9 cellular contexts compared by ENCODE assay signal in the genomic region with DNA sequence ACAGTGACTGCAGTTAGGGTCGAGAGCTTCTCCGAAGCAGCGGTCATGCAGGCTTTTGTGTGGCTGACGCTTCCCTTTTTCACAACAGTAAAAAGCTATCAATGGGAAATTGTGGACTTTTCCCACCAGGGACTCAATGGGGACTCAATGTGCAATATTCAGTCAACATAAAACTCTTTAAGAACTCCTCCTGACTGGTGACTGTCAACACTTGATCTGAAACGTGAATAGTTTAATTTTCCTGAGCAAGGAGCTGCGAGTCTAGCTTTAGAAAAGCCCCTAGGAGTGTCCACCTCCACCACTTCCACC. TPM values are rescaled to one million over a fixed set of nuclear protein-coding genes. Genes with fewer than 3 reads are reported as not detected.
DNase-seq lines count a peak whose midpoint lies in the region; ATAC-seq, FAIRE-seq and TF ChIP-seq lines count a peak whose summit lies in the region.
"Had no signal": no experiment of that assay in that cellular context is flagged by ENCODE, and none has a peak within 500 bp of the region (broad histone marks: within the 10 kb centered on the region; RNA-seq: fewer than 3 reads in every experiment).

No MANE protein-coding gene starts in this region.

- H2AFZ ChIP-seq in keratinocyte (ENCODE audit: control insufficient read depth, low read length): no peak overlapping the region

- intact Hi-C loops in activated naive CD4-positive, alpha-beta T cell treated with anti-CD3 and anti-CD28 coated beads for 36 hours (cut with micrococcal nuclease): loop anchor here (1.0 to 10.0 kb wide), 7 partner anchors 7 to 873 kb away; a partner anchor contains a TSS
- intact Hi-C loops in tibial artery (cut with DNase I; ENCODE audit: low total_unique reads): no loop called here

- no peaks in the 10 kb centered on the region for H3K9me3 Mint-ChIP-seq in activated naive CD4-positive, alpha-beta T cell treated with anti-CD3 and anti-CD28 coated beads for 36 hours
- no peaks in the 10 kb centered on the region for H3K9me3 Mint-ChIP-seq in activated CD4-positive, alpha-beta memory T cell treated with anti-CD3 and anti-CD28 coated beads, Interleukin-2, amount 10 ng/mL, durations not matched to agents 7 days and 5 days

- H3K4me1 ChIP-seq in keratinocyte (ENCODE audit: control insufficient read depth, extremely low read depth, insufficient read depth, low read length) (peaks cover 20% of the 10 kb centered on the region), tibial artery (peaks cover 0 to 44% (median 27%) of the 10 kb centered on the region in 4 donors)

- peak overlapping the region; percentile 81 for H3K27ac Mint-ChIP-seq in activated naive CD4-positive, alpha-beta T cell treated with anti-CD3 and anti-CD28 coated beads for 36 hours
- H3K27ac Mint-ChIP-seq in activated CD4-positive, alpha-beta memory T cell treated with anti-CD3 and anti-CD28 coated beads, Interleukin-2, amount 10 ng/mL, durations not matched to agents 7 days and 5 days: peak overlapping the region; percentile 48

- H3K79me2 ChIP-seq in keratinocyte (ENCODE audit: control insufficient read depth, insufficient read depth, low read length): peaks cover 16% of the 10 kb centered on the region

- H3K4me3 ChIP-seq in keratinocyte (ENCODE audit: control insufficient read depth in 2 of 3, extremely low read depth in 1 of 3, insufficient read depth in 2 of 3, low read depth in 1 of 3, low read length in 3 of 3) (peak overlapping the region; percentile 75 to 83 (median 81)), tibial artery (peak overlapping the region; percentile 73 to 100)

- peaks cover 28% of the 10 kb centered on the region for H3K4me1 Mint-ChIP-seq in activated naive CD4-positive, alpha-beta T cell treated with anti-CD3 and anti-CD28 coated beads for 36 hours (ENCODE audit: low read depth)
- peaks cover 23% of the 10 kb centered on the region for H3K4me1 Mint-ChIP-seq in activated CD4-positive, alpha-beta memory T cell treated with anti-CD3 and anti-CD28 coated beads, Interleukin-2, amount 10 ng/mL, durations not matched to agents 7 days and 5 days

- H3K9ac ChIP-seq in keratinocyte (ENCODE audit: control insufficient read depth, extremely low read depth, insufficient read depth, low read length): peak overlapping the region; percentile 87

- ATAC-seq in HG03135 (IDR thresholded peaks at IDR 0.05; ENCODE audit: unreplicated experiment) (no peak), GM19467 (IDR thresholded peaks at IDR 0.05; ENCODE audit: unreplicated experiment) (no peak)

- H3K27me3 ChIP-seq in keratinocyte (ENCODE audit: control insufficient read depth, extremely low read depth, insufficient read depth, low read length) (peaks cover 19% of the 10 kb centered on the region), tibial artery (peaks cover 0 to 20% of the 10 kb centered on the region in 2 donors)

- POLR2A ChIA-PET in activated CD4-positive, alpha-beta memory T cell treated with anti-CD3 and anti-CD28 coated beads, Interleukin-2, amount 10 ng/mL, durations not matched to agents 7 days and 5 days (lab: Charles Lee): interaction anchor here (0.7 to 2.0 kb wide), 8 partner anchors 12 to 421 kb away, joined by 3 to 8 read pairs (median 4); a partner anchor contains a TSS

- no peaks in the 10 kb centered on the region for H3K9me1 ChIP-seq in keratinocyte (ENCODE audit: control insufficient read depth, extremely low read depth, insufficient read depth, low read length)

- FAIRE-seq in keratinocyte (lab: Jason Lieb, UNC): no peak

- DNase-seq in activated naive CD4-positive, alpha-beta T cell treated with anti-CD3 and anti-CD28 coated beads for 36 hours: no peak
- DNase-seq in activated naive CD4-positive, alpha-beta T cell (lab: John Stamatoyannopoulos, UW): no peak
- DNase-seq in activated CD4-positive, alpha-beta memory T cell treated with anti-CD3 and anti-CD28 coated beads, Interleukin-2, amount 10 ng/mL, durations not matched to agents 7 days and 5 days: no peak
- DNase-seq in keratinocyte (ENCODE audit: low read depth, low spot score) (no peak), tibial artery (no peak), iPS-NIHi7 (ENCODE audit: extremely low spot score) (no peak)
- DNase-seq: GDM1 had no signal

- CTCF ChIA-PET in activated naive CD4-positive, alpha-beta T cell treated with anti-CD3 and anti-CD28 coated beads for 36 hours (lab: Charles Lee): interaction anchor here (0.7 to 1.2 kb wide), 4 partner anchors 13 to 27 kb away, joined by 3 to 6 read pairs (median 4); no protein-coding TSS in a partner anchor
- CTCF ChIA-PET in activated CD4-positive, alpha-beta memory T cell treated with anti-CD3 and anti-CD28 coated beads, Interleukin-2, amount 10 ng/mL, durations not matched to agents 7 days and 5 days (lab: Charles Lee): interaction anchor here (0.7 to 2.5 kb wide), 2 partner anchors 23 to 25 kb away, joined by 3 to 14 read pairs; no protein-coding TSS in a partner anchor

- H3K36me3 ChIP-seq in keratinocyte (ENCODE audit: control insufficient read depth in 2 of 2, extremely low read depth in 1 of 2, insufficient read depth in 2 of 2, low read length in 2 of 2): peaks cover 0 to 5% of the 10 kb centered on the region in 2 experiments
- peaks cover 0 to 27% (median 12%) of the 10 kb centered on the region in 3 donors for H3K36me3 ChIP-seq in tibial artery

- H3K4me2 ChIP-seq in keratinocyte (ENCODE audit: control insufficient read depth, extremely low read depth, insufficient read depth, low read depth, low read length): peak overlapping the region; percentile 84

- H3K9me3 ChIP-seq in keratinocyte (ENCODE audit: control insufficient read depth, low read depth, low read length) (no peaks in the 10 kb centered on the region), tibial artery (no peaks in the 10 kb centered on the region)

- peak overlapping the region; percentile 78 for H3K4me3 Mint-ChIP-seq in activated naive CD4-positive, alpha-beta T cell treated with anti-CD3 and anti-CD28 coated beads for 36 hours
- peak overlapping the region; percentile 65 for H3K4me3 Mint-ChIP-seq in activated CD4-positive, alpha-beta memory T cell treated with anti-CD3 and anti-CD28 coated beads, Interleukin-2, amount 10 ng/mL, durations not matched to agents 7 days and 5 days

- dilution Hi-C loops in keratinocyte (cut with MboI; ENCODE audit: extremely low pct_ligation_motif_present, low sequenced_read_pairs): no loop called here

- H3K27ac ChIP-seq in keratinocyte (ENCODE audit: control insufficient read depth, insufficient read depth, low read length) (no peak overlapping the region), tibial artery (peak overlapping the region; percentile 70 to 85)

- H3K36me3 Mint-ChIP-seq in activated naive CD4-positive, alpha-beta T cell treated with anti-CD3 and anti-CD28 coated beads for 36 hours (ENCODE audit: low read depth): peaks cover 13% of the 10 kb centered on the region
- H3K36me3 Mint-ChIP-seq in activated CD4-positive, alpha-beta memory T cell treated with anti-CD3 and anti-CD28 coated beads, Interleukin-2, amount 10 ng/mL, durations not matched to agents 7 days and 5 days (ENCODE audit: low read depth): peaks cover 19% of the 10 kb centered on the region

- TF ChIP-seq CTCF in keratinocyte (optimal IDR thresholded peaks at IDR 0.05 in 1 of 3, IDR thresholded peaks at IDR 0.05 in 1 of 3, conservative IDR thresholded peaks at IDR 0.05 in 1 of 3; ENCODE audit: extremely low read depth in 1 of 3, insufficient read depth in 2 of 3, low read length in 3 of 3) (no peak), tibial artery (IDR thresholded peaks at IDR 0.05) (no peak)

- peaks cover 2% of the 10 kb centered on the region for H3K27me3 Mint-ChIP-seq in activated naive CD4-positive, alpha-beta T cell treated with anti-CD3 and anti-CD28 coated beads for 36 hours (ENCODE audit: low read depth)
- peaks cover 4% of the 10 kb centered on the region for H3K27me3 Mint-ChIP-seq in activated CD4-positive, alpha-beta memory T cell treated with anti-CD3 and anti-CD28 coated beads, Interleukin-2, amount 10 ng/mL, durations not matched to agents 7 days and 5 days

- H4K20me1 ChIP-seq in keratinocyte (ENCODE audit: control insufficient read depth, extremely low read depth, insufficient read depth, low read length): no peaks in the 10 kb centered on the region

RNA-seq across cellular contexts. Expression of a gene that starts 28.7 kb away (rescaled TPM):
- total RNA-seq in activated naive CD4-positive, alpha-beta T cell treated with anti-CD3 and anti-CD28 coated beads for 36 hours: 10 to 100 TPM; 41.6 to 41.7 TPM
- 10 to 100 TPM; 67.7 to 68.8 TPM for total RNA-seq in activated CD4-positive, alpha-beta memory T cell treated with anti-CD3 and anti-CD28 coated beads, Interleukin-2, amount 10 ng/mL, durations not matched to agents 7 days and 5 days
- polyA plus RNA-seq in keratinocyte: 13.6 to 14.4 TPM (median 14.2 TPM) in 3 replicates
- 28.9 TPM for polyA plus RNA-seq in keratinocyte (2011; ENCODE audit: low read depth)
- polyA plus RNA-seq in keratinocyte (2011; cell fraction: cytosol; rRNA removed): 11.4 and 14.7 TPM in 2 replicates
- polyA plus RNA-seq in keratinocyte (2011; cell fraction: nucleus; rRNA removed): 32.5 and 35.7 TPM in 2 replicates
- polyA plus RNA-seq in keratinocyte (2012; ENCODE audit: low replicate concordance): 23.7 and 26.2 TPM in 2 replicates
- 14.0 to 18.2 TPM (median 17.5 TPM) in 3 replicates for polyA minus RNA-seq in keratinocyte
- 11.7 TPM for polyA minus RNA-seq in keratinocyte (2011; cell fraction: cytosol; rRNA and poly(A)+ RNA removed)
- polyA minus RNA-seq in keratinocyte (2011; cell fraction: nucleus; rRNA and poly(A)+ RNA removed): 12.8 and 18.8 TPM in 2 replicates

RNA-seq across cellular contexts. Expression of a gene that starts 52.5 kb away (rescaled TPM):
- 1 to 10 TPM; 1.6 to 2.3 TPM for total RNA-seq in activated naive CD4-positive, alpha-beta T cell treated with anti-CD3 and anti-CD28 coated beads for 36 hours
- 1 to 10 TPM; 1.2 to 1.6 TPM for total RNA-seq in activated CD4-positive, alpha-beta memory T cell treated with anti-CD3 and anti-CD28 coated beads, Interleukin-2, amount 10 ng/mL, durations not matched to agents 7 days and 5 days
- 0.55 to 0.85 TPM (median 0.75 TPM) in 3 replicates for polyA plus RNA-seq in keratinocyte
- not detected for polyA plus RNA-seq in keratinocyte (2011; ENCODE audit: low read depth)
- polyA plus RNA-seq in keratinocyte (2011; cell fraction: cytosol; rRNA removed): 0.52 and 0.65 TPM in 2 replicates
- polyA plus RNA-seq in keratinocyte (2011; cell fraction: nucleus; rRNA removed): 1.4 and 1.7 TPM in 2 replicates
- polyA plus RNA-seq in keratinocyte (2012; ENCODE audit: low replicate concordance): 0.64 and 1.3 TPM in 2 replicates
- polyA minus RNA-seq in keratinocyte: 0.13 to 0.26 TPM (median 0.16 TPM) in 3 replicates
- 0.38 TPM for polyA minus RNA-seq in keratinocyte (2011; cell fraction: cytosol; rRNA and poly(A)+ RNA removed)
- polyA minus RNA-seq in keratinocyte (2011; cell fraction: nucleus; rRNA and poly(A)+ RNA removed): 0.54 and 0.63 TPM in 2 replicates
